16 cellular contexts compared by ENCODE assay signal in the genomic region with DNA sequence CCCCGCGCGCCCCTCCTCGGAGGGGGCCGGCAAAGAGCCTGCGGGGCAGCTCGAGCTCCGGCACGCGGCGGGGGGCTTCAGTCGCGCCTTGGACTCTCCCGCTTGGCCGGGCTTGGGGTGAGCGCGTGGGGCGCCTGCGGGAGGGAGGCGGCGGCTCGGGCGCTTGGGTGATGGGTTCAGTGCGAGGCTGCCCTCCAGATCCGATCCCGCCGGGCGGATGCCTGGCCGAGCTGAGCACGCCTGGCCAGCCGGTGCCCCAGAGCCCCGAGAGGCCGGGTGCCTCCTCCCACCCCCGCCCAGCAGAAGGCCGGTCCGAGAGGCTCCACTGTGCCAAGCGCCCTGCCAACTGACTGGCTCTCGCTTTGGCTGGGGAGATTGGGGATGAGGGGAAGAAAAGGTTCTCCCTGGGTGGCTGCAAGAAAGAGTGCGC. TPM values are rescaled to one million over a fixed set of nuclear protein-coding genes. Genes with fewer than 3 reads are reported as not detected.
DNase-seq lines count a peak whose midpoint lies in the region; ATAC-seq, FAIRE-seq and TF ChIP-seq lines count a peak whose summit lies in the region.
"Had no signal": no experiment of that assay in that cellular context is flagged by ENCODE, and none has a peak within 500 bp of the region (broad histone marks: within the 10 kb centered on the region; RNA-seq: fewer than 3 reads in every experiment).

No MANE protein-coding gene starts in this region.

- peaks cover 0 to 3% of the 10 kb centered on the region in 2 donors for H3K4me1 ChIP-seq in gastrocnemius medialis

- H3K36me3 ChIP-seq in GM06990 (ENCODE audit: control insufficient read depth, insufficient read depth, low read length) (no peaks in the 10 kb centered on the region), kidney epithelial cell (ENCODE audit: control insufficient read depth, insufficient read depth, low read length) (no peaks in the 10 kb centered on the region), gastrocnemius medialis (no peaks in the 10 kb centered on the region)

- peaks cover 2% of the 10 kb centered on the region for H3K27me3 ChIP-seq in GM06990 (replicated peaks; ENCODE audit: control insufficient read depth, insufficient read depth, low read length)
- peaks cover 31% of the 10 kb centered on the region for H3K27me3 ChIP-seq in kidney epithelial cell (ENCODE audit: control insufficient read depth, insufficient read depth, low read length)
- peaks cover 27 to 36% (median 34%) of the 10 kb centered on the region in 3 donors for H3K27me3 ChIP-seq in gastrocnemius medialis

- intact Hi-C loops in gastrocnemius medialis (cut with DNase I; ENCODE audit: low total_unique reads) = no loop called here

- no peaks in the 10 kb centered on the region for H3K9me3 ChIP-seq in gastrocnemius medialis

- H3K27ac ChIP-seq in gastrocnemius medialis = no peak overlapping the region
- H3K27ac ChIP-seq: epithelial cell of prostate, HL-60 had no signal

- H3K4me3 ChIP-seq in GM06990 (replicated peaks; ENCODE audit: low read depth, low read length) = no peak overlapping the region
- H3K4me3 ChIP-seq in kidney epithelial cell (ENCODE audit: low read depth, low read length) = peak overlapping the region; percentile 39
- H3K4me3 ChIP-seq in gastrocnemius medialis = peak overlapping the region; percentile 19 to 37 (median 28)

- ATAC-seq in gastrocnemius medialis (no peak), HG03442 (IDR thresholded peaks at IDR 0.05; ENCODE audit: unreplicated experiment) (no peak)
- ATAC-seq: CD8-positive, alpha-beta T cell had no signal

- DNase-seq in GM06990 (ENCODE audit: extremely low read depth, insufficient read length) (peak; percentile 3), astrocyte of the hippocampus (ENCODE audit: low read depth, low spot score) (peak; percentile 38), kidney epithelial cell (ENCODE audit: low read depth) (no peak), gastrocnemius medialis (no peak), D721Med (ENCODE audit: insufficient read length, low spot score) (no peak), COR-L47 (lab: John Stamatoyannopoulos, UW) (no peak), MV-4-11 (lab: John Stamatoyannopoulos, UW) (no peak)
- DNase-seq: activated naive CD8-positive, alpha-beta T cell treated with anti-CD3 and anti-CD28 coated beads, Interleukin-2, amount 50 U/mL, for 24 hours; CD8-positive, alpha-beta T cell; stimulated activated CD4-positive, alpha-beta T cell treated with anti-CD3 and anti-CD28 coated beads, Interleukin-12 subunit alpha, Interleukin-12 subunit beta, amount 100 ng/mL, for 4 hours; stimulated activated naive CD4-positive, alpha-beta T cell; T-helper 2 cell had no signal

- in situ Hi-C loops in gastrocnemius medialis (cut with MboI; ENCODE audit: low sequenced_read_pairs in 4 of 4) = loop anchor here in 1 of 4 donors (10.0 kb wide), 1 partner anchor 866 kb away; no protein-coding TSS in a partner anchor

- TF ChIP-seq POLR2A in gastrocnemius medialis (IDR thresholded peaks at IDR 0.05) = no peak

- TF ChIP-seq CTCF in GM06990 (IDR thresholded peaks at IDR 0.05; ENCODE audit: insufficient read depth, low read length, poor library complexity, severe bottlenecking) = no peak
- no peak for TF ChIP-seq CTCF in kidney epithelial cell (IDR thresholded peaks at IDR 0.05; ENCODE audit: insufficient read depth, low read length, poor library complexity, severe bottlenecking)
- no peak for TF ChIP-seq CTCF in gastrocnemius medialis (IDR thresholded peaks at IDR 0.05 in 4 of 5, conservative IDR thresholded peaks at IDR 0.05 in 1 of 5)
- no peak for TF ChIP-seq CTCF in D721Med (IDR thresholded peaks at IDR 0.05; ENCODE audit: insufficient read depth, missing control alignments)

- FAIRE-seq in D721Med (lab: Jason Lieb, UNC) = no peak

RNA-seq across cellular contexts. Expression of a gene that starts 0.3 kb away (rescaled TPM):
- total RNA-seq in kidney epithelial cell (not detected in 2 replicates), gastrocnemius medialis (not detected)
- total RNA-seq: CD8-positive, alpha-beta T cell; lung microvascular endothelial cell had no signal

Comparison
In these comparisons a context has a peak if more than half of its experiments do, and no peak if none do; other contexts are left out.
1. DNase-seq: peak in GM06990 (single experiment) and astrocyte of the hippocampus (single experiment); none in kidney epithelial cell (single experiment), gastrocnemius medialis (0 of 2), D721Med (single experiment), COR-L47 (single experiment) and MV-4-11 (single experiment).